Comparison of ENCODE assay signal across 8 cellular contexts in the genomic region with DNA sequence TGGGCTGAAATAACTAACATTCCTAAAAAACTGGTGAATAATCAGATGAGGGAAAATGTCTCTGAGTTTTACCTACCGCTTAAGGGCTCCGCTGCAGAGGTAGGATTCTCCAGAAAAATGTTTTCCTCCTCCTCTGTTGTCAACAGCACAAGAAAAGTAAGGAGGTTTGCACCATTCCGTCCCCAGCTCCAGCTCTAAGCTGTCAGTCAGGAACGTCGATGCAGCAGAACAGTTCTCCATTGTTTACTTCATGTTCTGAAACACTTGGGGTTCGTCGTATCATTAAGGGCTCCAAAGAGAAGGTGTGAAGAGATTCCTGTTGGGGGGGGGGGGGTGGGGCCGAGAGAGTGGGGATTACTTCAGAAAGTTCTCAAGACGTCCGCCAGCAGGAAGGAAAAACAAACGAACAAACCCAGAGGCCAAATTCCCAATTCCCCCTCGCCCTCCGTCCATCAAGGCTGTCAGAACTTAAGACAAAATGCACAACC. TPM values are rescaled to one million over a fixed set of nuclear protein-coding genes. Genes with fewer than 3 reads are reported as not detected.
A peak's percentile ranks its signal among the peaks of the same experiment; 100 is the strongest.
DNase-seq lines count a peak whose midpoint lies in the region; ATAC-seq and TF ChIP-seq lines count a peak whose summit lies in the region.

No MANE protein-coding gene starts in this region.

- H3K4me3 Mint-ChIP-seq in GM23338: peak overlapping the region; percentile 97

- H2AFZ ChIP-seq in GM23338: peak overlapping the region; percentile 83

- H3K4me3 ChIP-seq in GM23338: peak overlapping the region; percentile 82
- H3K4me3 ChIP-seq in coronary artery: peak overlapping the region; percentile 78
- peak overlapping the region; percentile 77 to 87 for H3K4me3 ChIP-seq in mucosa of rectum (ENCODE audit: low read length in 2 of 2)

- no peaks in the 10 kb centered on the region for H3K9me3 Mint-ChIP-seq in GM23338

- peak overlapping the region; percentile 88 for H3K27ac Mint-ChIP-seq in GM23338

- H3K27me3 ChIP-seq in GM23338 (ENCODE audit: insufficient read depth) (no peaks in the 10 kb centered on the region), mucosa of rectum (ENCODE audit: control insufficient read depth in 2 of 2, insufficient read depth in 2 of 2, low read length in 2 of 2) (no peaks in the 10 kb centered on the region)

- no peaks in the 10 kb centered on the region; the same call in 1 of the 2 replicates for H3K4me1 ChIP-seq in GM23338 (ENCODE audit: insufficient read depth)
- H3K4me1 ChIP-seq in mucosa of rectum (ENCODE audit: control insufficient read depth in 2 of 2, insufficient read depth in 2 of 2, low read length in 2 of 2): peaks cover 6 to 8% of the 10 kb centered on the region in 2 donors

- no peaks in the 10 kb centered on the region for H3K9me2 ChIP-seq in GM23338 (ENCODE audit: insufficient read depth)

- peak; percentile 14 for ATAC-seq in GM23338

- TF ChIP-seq CTCF in GM23338 (conservative IDR thresholded peaks at IDR 0.05; ENCODE audit: low read depth in 2 of 2) (no peak), coronary artery (IDR thresholded peaks at IDR 0.05) (no peak)

- H3K36me3 ChIP-seq in GM23338 (ENCODE audit: insufficient read depth) (peaks cover 9% of the 10 kb centered on the region; the same call in 1 of the 2 replicates), mucosa of rectum (ENCODE audit: control insufficient read depth in 2 of 2, insufficient read depth in 2 of 2, low read length in 2 of 2) (no peaks in the 10 kb centered on the region)

- H3K36me3 Mint-ChIP-seq in GM23338 (ENCODE audit: low read depth): peaks cover 38% of the 10 kb centered on the region

- peaks cover 47% of the 10 kb centered on the region for H3K79me2 ChIP-seq in GM23338 (replicated peaks; ENCODE audit: insufficient read depth)

- H4K20me1 ChIP-seq in GM23338 (replicated peaks; ENCODE audit: insufficient read depth): no peaks in the 10 kb centered on the region

- peak overlapping the region; percentile 54 to 76 for H3K9ac ChIP-seq in mucosa of rectum (ENCODE audit: low read depth in 1 of 2, low read length in 2 of 2)

- H3K9me3 ChIP-seq in mucosa of rectum (ENCODE audit: control insufficient read depth in 2 of 2, low read length in 2 of 2): no peaks in the 10 kb centered on the region

- DNase-seq in NCI-H1092 treated with DMSO at 0.1 percent for 48 hours (lab: John Stamatoyannopoulos, UW) (peak; percentile 3), NCI-H1092 (lab: John Stamatoyannopoulos, UW) (no peak), GM23338 (ENCODE audit: low spot score) (peak; percentile 12), NCI-H774 (lab: John Stamatoyannopoulos, UW) (peak; percentile 2), coronary artery (ENCODE audit: low spot score) (no peak), SW 1271 (lab: John Stamatoyannopoulos, UW) (no peak)
- no peak for DNase-seq in stimulated activated CD8-positive, alpha-beta memory T cell treated with anti-CD3 and anti-CD28 coated beads, Interleukin-4, amount 100 ng/mL, for 48 hours

- peak overlapping the region; percentile 92 for H3K27ac ChIP-seq in GM23338 (ENCODE audit: low read depth)
- H3K27ac ChIP-seq in coronary artery: peak overlapping the region in 1 of 2 donors; percentile 52
- peak overlapping the region; percentile 50 to 57 for H3K27ac ChIP-seq in mucosa of rectum (ENCODE audit: low read depth in 2 of 2, low read length in 2 of 2)

- peaks cover 11% of the 10 kb centered on the region; the same call in 2 of the 3 replicates for H3K4me1 Mint-ChIP-seq in GM23338

- H3F3A ChIP-seq in GM23338 (replicated peaks; ENCODE audit: low read depth): no peaks in the 10 kb centered on the region

- peak overlapping the region; percentile 78 for H3K4me2 ChIP-seq in GM23338

- H3K27me3 Mint-ChIP-seq in GM23338 (ENCODE audit: insufficient read depth, low read depth, poor library complexity): peaks cover 3% of the 10 kb centered on the region

TF ChIP-seq in GM23338, 12 proteins besides CTCF, POLR2A, EP300 and RAD21 (continues in another document):
- TF ChIP-seq NANOG (IDR thresholded peaks at IDR 0.05; ENCODE audit: borderline replicate concordance) (no peak), EZH2 (IDR thresholded peaks at IDR 0.05; ENCODE audit: low read depth, unreplicated experiment) (no peak), ZNF114 (CRISPR knock-in tag; IDR thresholded peaks at IDR 0.05) (no peak), JUNB (IDR thresholded peaks at IDR 0.05; ENCODE audit: unreplicated experiment) (no peak), CREB1 (CRISPR knock-in tag; IDR thresholded peaks at IDR 0.05; ENCODE audit: low read depth) (no peak), ZNF331 (CRISPR knock-in tag; IDR thresholded peaks at IDR 0.05; ENCODE audit: low read depth) (no peak), EZH2phosphoT487 (IDR thresholded peaks at IDR 0.05; ENCODE audit: unreplicated experiment) (no peak)
- TF ChIP-seq, protein P1, sequence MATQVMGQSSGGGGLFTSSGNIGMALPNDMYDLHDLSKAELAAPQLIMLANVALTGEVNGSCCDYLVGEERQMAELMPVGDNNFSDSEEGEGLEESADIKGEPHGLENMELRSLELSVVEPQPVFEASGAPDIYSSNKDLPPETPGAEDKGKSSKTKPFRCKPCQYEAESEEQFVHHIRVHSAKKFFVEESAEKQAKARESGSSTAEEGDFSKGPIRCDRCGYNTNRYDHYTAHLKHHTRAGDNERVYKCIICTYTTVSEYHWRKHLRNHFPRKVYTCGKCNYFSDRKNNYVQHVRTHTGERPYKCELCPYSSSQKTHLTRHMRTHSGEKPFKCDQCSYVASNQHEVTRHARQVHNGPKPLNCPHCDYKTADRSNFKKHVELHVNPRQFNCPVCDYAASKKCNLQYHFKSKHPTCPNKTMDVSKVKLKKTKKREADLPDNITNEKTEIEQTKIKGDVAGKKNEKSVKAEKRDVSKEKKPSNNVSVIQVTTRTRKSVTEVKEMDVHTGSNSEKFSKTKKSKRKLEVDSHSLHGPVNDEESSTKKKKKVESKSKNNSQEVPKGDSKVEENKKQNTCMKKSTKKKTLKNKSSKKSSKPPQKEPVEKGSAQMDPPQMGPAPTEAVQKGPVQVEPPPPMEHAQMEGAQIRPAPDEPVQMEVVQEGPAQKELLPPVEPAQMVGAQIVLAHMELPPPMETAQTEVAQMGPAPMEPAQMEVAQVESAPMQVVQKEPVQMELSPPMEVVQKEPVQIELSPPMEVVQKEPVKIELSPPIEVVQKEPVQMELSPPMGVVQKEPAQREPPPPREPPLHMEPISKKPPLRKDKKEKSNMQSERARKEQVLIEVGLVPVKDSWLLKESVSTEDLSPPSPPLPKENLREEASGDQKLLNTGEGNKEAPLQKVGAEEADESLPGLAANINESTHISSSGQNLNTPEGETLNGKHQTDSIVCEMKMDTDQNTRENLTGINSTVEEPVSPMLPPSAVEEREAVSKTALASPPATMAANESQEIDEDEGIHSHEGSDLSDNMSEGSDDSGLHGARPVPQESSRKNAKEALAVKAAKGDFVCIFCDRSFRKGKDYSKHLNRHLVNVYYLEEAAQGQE (IDR thresholded peaks at IDR 0.05; ENCODE audit: unreplicated experiment): no peak
- TF ChIP-seq, protein P2, sequence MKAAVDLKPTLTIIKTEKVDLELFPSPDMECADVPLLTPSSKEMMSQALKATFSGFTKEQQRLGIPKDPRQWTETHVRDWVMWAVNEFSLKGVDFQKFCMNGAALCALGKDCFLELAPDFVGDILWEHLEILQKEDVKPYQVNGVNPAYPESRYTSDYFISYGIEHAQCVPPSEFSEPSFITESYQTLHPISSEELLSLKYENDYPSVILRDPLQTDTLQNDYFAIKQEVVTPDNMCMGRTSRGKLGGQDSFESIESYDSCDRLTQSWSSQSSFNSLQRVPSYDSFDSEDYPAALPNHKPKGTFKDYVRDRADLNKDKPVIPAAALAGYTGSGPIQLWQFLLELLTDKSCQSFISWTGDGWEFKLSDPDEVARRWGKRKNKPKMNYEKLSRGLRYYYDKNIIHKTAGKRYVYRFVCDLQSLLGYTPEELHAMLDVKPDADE (IDR thresholded peaks at IDR 0.05): no peak

RNA-seq across cellular contexts. Expression of a gene that starts 0.7 kb away (rescaled TPM):
- total RNA-seq in GM23338 (2014; rRNA removed; shearing (Covaris generic)): 49.5 and 64.2 TPM in 2 replicates
- polyA plus RNA-seq in GM23338 (2016; fragmentation: Nextera tagmentation; extraction: Ambion mirVana): 9.5 and 11.7 TPM in 2 replicates

Comparison
In these comparisons a context has a peak if more than half of its experiments do, and no peak if none do; other contexts are left out.
1. DNase-seq: peak in NCI-H1092 treated with DMSO at 0.1 percent for 48 hours (single experiment), GM23338 (single experiment) and NCI-H774 (single experiment); none in NCI-H1092 (single experiment), coronary artery (single experiment), stimulated activated CD8-positive, alpha-beta memory T cell treated with anti-CD3 and anti-CD28 coated beads, Interleukin-4, amount 100 ng/mL, for 48 hours (single experiment) and SW 1271 (0 of 2).
2. Peak in every context shown above with its lines, with median percentiles within 50 percentile points of each other: H3K4me3 ChIP-seq.